In the genomic region with DNA sequence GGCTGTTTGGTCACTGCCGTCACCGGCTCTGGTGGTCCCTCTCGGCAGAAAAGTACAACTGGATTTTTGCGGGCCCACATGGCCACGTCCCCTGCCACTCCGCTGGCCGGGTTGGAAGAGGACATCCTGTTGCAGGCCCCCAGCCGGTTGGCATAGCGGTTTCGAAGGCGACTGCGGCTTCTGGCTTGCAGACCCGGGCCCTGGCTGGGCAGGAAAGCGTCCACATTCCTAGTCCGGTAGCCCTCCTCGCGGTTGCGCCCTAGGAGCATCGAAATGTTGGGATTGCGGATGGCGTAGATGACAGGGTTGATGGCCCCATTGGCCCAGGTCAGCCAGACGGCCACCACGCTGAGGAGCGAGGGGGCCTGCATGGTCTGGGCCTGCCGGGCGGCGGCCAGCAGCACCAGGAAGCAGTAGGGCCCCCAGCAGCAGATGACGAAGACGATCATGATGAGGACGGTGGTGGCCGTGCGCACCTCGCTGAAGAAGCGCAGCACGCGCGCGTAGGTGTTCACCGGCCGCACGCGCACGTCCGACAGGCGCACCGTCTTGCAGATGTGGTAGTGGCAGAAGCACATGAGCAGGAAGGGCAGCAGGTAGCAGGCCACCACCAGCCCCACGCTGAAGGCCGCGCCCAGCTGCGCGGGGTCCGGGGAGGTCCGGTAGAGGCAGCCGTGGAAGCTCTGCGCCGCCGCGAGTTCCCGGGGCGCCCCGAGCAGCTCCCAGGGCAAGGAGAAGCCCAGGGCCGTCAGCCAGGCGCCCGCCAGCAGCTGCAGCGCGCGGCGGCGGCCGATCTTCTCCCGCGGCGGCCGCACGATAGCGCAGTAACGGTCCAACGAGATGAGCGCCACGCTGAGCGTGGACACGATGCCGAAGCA, we compare ENCODE assay signal across 8 cellular contexts. TPM values are rescaled to one million over a fixed set of nuclear protein-coding genes. Genes with fewer than 3 reads are reported as not detected.
DNase-seq lines count a peak whose midpoint lies in the region; ATAC-seq, FAIRE-seq and TF ChIP-seq lines count a peak whose summit lies in the region.

No MANE protein-coding gene starts in this region.

- no peak overlapping the region for H2BK5ac ChIP-seq in mesendoderm (ENCODE audit: low read length)

- H3K9me3 ChIP-seq in duodenal mucosa (ENCODE audit: control insufficient read depth in 1 of 2, low read length in 2 of 2) (no peaks in the 10 kb centered on the region), stomach smooth muscle (ENCODE audit: control insufficient read depth in 2 of 2, low read length in 2 of 2) (no peaks in the 10 kb centered on the region)

- DNase-seq in GM12892 (ENCODE audit: insufficient read length), result peak; percentile 45
- peak; percentile 39 for DNase-seq in mesendoderm
- DNase-seq in KBM-7, result no peak
- DNase-seq in NCI-H226, result no peak

- H3K79me2 ChIP-seq in mesendoderm (ENCODE audit: control insufficient read depth, insufficient read depth, low read length), result no peaks in the 10 kb centered on the region

- peaks cover 6 to 8% of the 10 kb centered on the region in 2 donors for H3K4me1 ChIP-seq in duodenal mucosa (ENCODE audit: control insufficient read depth in 1 of 2, insufficient read depth in 2 of 2, low read length in 2 of 2)
- H3K4me1 ChIP-seq in mesendoderm (ENCODE audit: control insufficient read depth, low read depth, low read length), result no peaks in the 10 kb centered on the region
- H3K4me1 ChIP-seq in stomach smooth muscle (ENCODE audit: control insufficient read depth, insufficient read depth, low read length), result peaks cover 17% of the 10 kb centered on the region

- peak overlapping the region; percentile 85 for H3K4me3 Mint-ChIP-seq in T-helper 1 cell treated with Interleukin-12 subunit alpha and Interleukin-12 subunit beta and Interleukin-4 antibody, amounts not matched to agents 30 μg/mL and 1 μg/mL, for 36 hours

- TF ChIP-seq POLR2A in GM12892 (IDR thresholded peaks at IDR 0.05; ENCODE audit: low read depth, low read length), result no peak

- WGBS in mesendoderm (ENCODE audit: extremely low coverage, insufficient coverage, low lambda C conversion rate), result no CpG with 5 or more reads among the region's 83 CpGs

- peak; percentile 24 for ATAC-seq in HG02623 (IDR thresholded peaks at IDR 0.05; ENCODE audit: unreplicated experiment)

- no peak overlapping the region for H3K18ac ChIP-seq in mesendoderm (ENCODE audit: low read length)

- H3K4ac ChIP-seq in mesendoderm (ENCODE audit: low read depth, low read length), result no peak overlapping the region

- H3K4me3 ChIP-seq in duodenal mucosa (ENCODE audit: low read depth in 1 of 2, low read length in 2 of 2) (peak overlapping the region; percentile 69 to 78), mesendoderm (ENCODE audit: low read length) (peak overlapping the region; percentile 48), stomach smooth muscle (ENCODE audit: low read length in 2 of 2) (peak overlapping the region; percentile 63 to 81)

- peaks cover 26% of the 10 kb centered on the region for H3K27me3 Mint-ChIP-seq in T-helper 1 cell treated with Interleukin-12 subunit alpha and Interleukin-12 subunit beta and Interleukin-4 antibody, amounts not matched to agents 30 μg/mL and 1 μg/mL, for 36 hours (ENCODE audit: low read depth)

- H3K79me1 ChIP-seq in mesendoderm (ENCODE audit: low read length), result no peaks in the 10 kb centered on the region

- no peak overlapping the region for H4K8ac ChIP-seq in mesendoderm (ENCODE audit: low read depth, low read length)

- no peak overlapping the region for H4K5ac ChIP-seq in mesendoderm (ENCODE audit: low read length)

- H3K4me1 Mint-ChIP-seq in T-helper 1 cell treated with Interleukin-12 subunit alpha and Interleukin-12 subunit beta and Interleukin-4 antibody, amounts not matched to agents 30 μg/mL and 1 μg/mL, for 36 hours (ENCODE audit: low read depth), result peaks cover 3% of the 10 kb centered on the region

- H3K9ac ChIP-seq in duodenal mucosa (ENCODE audit: low read depth in 1 of 2, low read length in 2 of 2) (peak overlapping the region in 1 of 2 donors; percentile 50), mesendoderm (ENCODE audit: low read length) (peak overlapping the region; percentile 72), stomach smooth muscle (ENCODE audit: low read length in 2 of 2) (peak overlapping the region; percentile 64)

- H3K27ac Mint-ChIP-seq in T-helper 1 cell treated with Interleukin-12 subunit alpha and Interleukin-12 subunit beta and Interleukin-4 antibody, amounts not matched to agents 30 μg/mL and 1 μg/mL, for 36 hours, result no peak overlapping the region

- no peak overlapping the region for H2BK120ac ChIP-seq in mesendoderm (ENCODE audit: low read depth, low read length)

- peaks cover 0 to 2% of the 10 kb centered on the region in 2 donors for H3K36me3 ChIP-seq in duodenal mucosa (ENCODE audit: control insufficient read depth in 1 of 2, insufficient read depth in 2 of 2, low read length in 2 of 2)
- H3K36me3 ChIP-seq in mesendoderm (ENCODE audit: control insufficient read depth, insufficient read depth, low read length), result no peaks in the 10 kb centered on the region
- H3K36me3 ChIP-seq in stomach smooth muscle (ENCODE audit: control insufficient read depth in 2 of 2, insufficient read depth in 2 of 2, low read length in 2 of 2), result no peaks in the 10 kb centered on the region

- peak overlapping the region; percentile 3 for H3K23ac ChIP-seq in mesendoderm (ENCODE audit: low read length)

- peak; percentile 70 for FAIRE-seq in GM12892 (lab: Jason Lieb, UNC)

- no peak overlapping the region for H3K27ac ChIP-seq in duodenal mucosa (ENCODE audit: low read depth, low read length)
- no peak overlapping the region for H3K27ac ChIP-seq in mesendoderm (ENCODE audit: low read depth, low read length)
- H3K27ac ChIP-seq in stomach smooth muscle (ENCODE audit: low read length), result peak overlapping the region; percentile 75

- no peaks in the 10 kb centered on the region for H3K9me3 Mint-ChIP-seq in T-helper 1 cell treated with Interleukin-12 subunit alpha and Interleukin-12 subunit beta and Interleukin-4 antibody, amounts not matched to agents 30 μg/mL and 1 μg/mL, for 36 hours

- H3K56ac ChIP-seq in mesendoderm (ENCODE audit: low read length), result peak overlapping the region; percentile 73

- in situ Hi-C loops in KBM-7 (cut with MboI; ENCODE audit: low pct_unique_long_range_greater_than_20kb, low sequenced_read_pairs), result no loop called here

- H3K4me2 ChIP-seq in mesendoderm (ENCODE audit: low read length), result peak overlapping the region; percentile 89

- no peaks in the 10 kb centered on the region for H3K27me3 ChIP-seq in duodenal mucosa (ENCODE audit: control insufficient read depth in 1 of 2, insufficient read depth in 2 of 2, low read length in 2 of 2)
- peaks cover 2% of the 10 kb centered on the region for H3K27me3 ChIP-seq in mesendoderm (ENCODE audit: insufficient read depth, low read length, poor library complexity)
- H3K27me3 ChIP-seq in stomach smooth muscle (ENCODE audit: control insufficient read depth in 1 of 2, insufficient read depth in 2 of 2, low read length in 2 of 2), result no peaks in the 10 kb centered on the region

- no peak overlapping the region for H2BK15ac ChIP-seq in mesendoderm (replicated peaks; ENCODE audit: low read depth)

- no peaks in the 10 kb centered on the region for H3K36me3 Mint-ChIP-seq in T-helper 1 cell treated with Interleukin-12 subunit alpha and Interleukin-12 subunit beta and Interleukin-4 antibody, amounts not matched to agents 30 μg/mL and 1 μg/mL, for 36 hours (ENCODE audit: low read depth)

- no peak overlapping the region for H2AK5ac ChIP-seq in mesendoderm (ENCODE audit: low read length)

RNA-seq across cellular contexts. Expression of a gene that starts 1.2 kb away (rescaled TPM):
- polyA plus RNA-seq in GM12892 (2012; ENCODE audit: missing spikeins), result 0.30 TPM
- 0.87 TPM for polyA plus RNA-seq in mesendoderm (2013, experiment 1 of 2)
- polyA plus RNA-seq in mesendoderm (2013, experiment 2 of 2), result 0.87 TPM

RNA-seq across cellular contexts. Expression of a gene that starts 20.2 kb away (rescaled TPM):
- 17.9 TPM for polyA plus RNA-seq in GM12892 (2012; ENCODE audit: missing spikeins)
- 12.5 TPM for polyA plus RNA-seq in mesendoderm (2013, experiment 1 of 2)
- polyA plus RNA-seq in mesendoderm (2013, experiment 2 of 2), result 11.3 TPM

RNA-seq across cellular contexts. Expression of a gene that starts 20.3 kb away (rescaled TPM):
- polyA plus RNA-seq in GM12892 (2012; ENCODE audit: missing spikeins), result 31.4 TPM
- 55.9 TPM for polyA plus RNA-seq in mesendoderm (2013, experiment 1 of 2)
- 57.0 TPM for polyA plus RNA-seq in mesendoderm (2013, experiment 2 of 2)

Comparison
In these comparisons a context has a peak if more than half of its experiments do, and no peak if none do; other contexts are left out.
1. DNase-seq: peak in GM12892 (single experiment) and mesendoderm (single experiment); none in KBM-7 (single experiment) and NCI-H226 (single experiment).
2. Peak in every context shown above with its lines, with median percentiles within 50 percentile points of each other: H3K4me3 ChIP-seq.